ENCODE assay signal across 8 cellular contexts in the genomic region with DNA sequence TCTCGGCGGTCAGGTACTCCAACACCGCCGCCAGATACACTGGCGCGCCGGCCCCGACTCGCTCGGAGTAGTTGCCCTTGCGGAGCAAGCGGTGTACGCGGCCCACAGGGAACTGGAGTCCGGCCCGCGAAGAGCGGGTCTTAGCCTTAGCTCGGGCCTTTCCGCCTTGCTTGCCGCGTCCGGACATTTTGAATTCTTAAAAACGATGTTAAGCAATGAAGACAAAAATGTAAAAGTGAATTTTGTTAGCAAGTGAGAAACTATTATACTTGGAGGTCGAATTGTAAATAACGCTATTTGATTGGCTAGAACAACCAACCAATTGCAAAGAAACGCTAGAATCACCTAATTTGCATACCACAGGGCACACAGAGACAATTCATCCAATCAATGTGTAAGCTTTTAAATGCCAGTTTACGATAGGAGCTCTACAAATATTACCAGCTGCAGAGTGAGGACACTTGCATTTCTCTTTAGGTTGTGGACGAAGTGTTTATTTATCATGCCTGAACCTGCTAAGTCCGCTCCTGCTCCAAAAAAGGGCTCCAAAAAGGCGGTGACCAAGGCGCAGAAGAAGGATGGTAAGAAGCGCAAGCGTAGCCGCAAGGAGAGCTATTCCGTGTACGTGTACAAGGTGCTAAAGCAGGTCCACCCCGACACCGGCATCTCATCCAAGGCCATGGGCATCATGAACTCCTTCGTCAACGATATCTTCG.
A peak's percentile ranks its signal among the peaks of the same experiment; 100 is the strongest.
DNase-seq lines count a peak whose midpoint lies in the region; ATAC-seq, FAIRE-seq and TF ChIP-seq lines count a peak whose summit lies in the region.

No MANE protein-coding gene starts in this region.

- intact Hi-C loops in CD14-positive monocyte (cut with micrococcal nuclease): loop anchor here (5.0 to 10.0 kb wide), 3 partner anchors 73 to 88 kb away; a partner anchor contains a TSS
- intact Hi-C loops in activated CD4-positive, alpha-beta T cell treated with anti-CD3 and anti-CD28 coated beads for 36 hours (cut with DNase I, micrococcal nuclease): loop anchor here (1.0 to 5.0 kb wide), 14 partner anchors 17 to 1693 kb away; a partner anchor contains a TSS

- peaks cover 0 to 3% (median 2%) of the 10 kb centered on the region in 7 donors for H3K9me3 Mint-ChIP-seq in CD14-positive monocyte
- H3K9me3 Mint-ChIP-seq in activated CD4-positive, alpha-beta T cell treated with anti-CD3 and anti-CD28 coated beads for 36 hours (ENCODE audit: low read depth): no peaks in the 10 kb centered on the region

- TF ChIP-seq CTCF in CD14-positive monocyte (IDR thresholded peaks at IDR 0.05): no peak

- peak; percentile 80 for FAIRE-seq in GM19239 (lab: Jason Lieb, UNC)

- H3K27me3 Mint-ChIP-seq in CD14-positive monocyte (ENCODE audit: low read depth in 3 of 3): no peaks in the 10 kb centered on the region
- H3K27me3 Mint-ChIP-seq in activated CD4-positive, alpha-beta T cell treated with anti-CD3 and anti-CD28 coated beads for 36 hours: no peaks in the 10 kb centered on the region

- peak overlapping the region; percentile 94 to 98 (median 97) for H3K27ac Mint-ChIP-seq in CD14-positive monocyte
- peak overlapping the region; percentile 99 for H3K27ac Mint-ChIP-seq in activated CD4-positive, alpha-beta T cell treated with anti-CD3 and anti-CD28 coated beads for 36 hours

- POLR2A ChIA-PET in activated CD4-positive, alpha-beta T cell treated with anti-CD3 and anti-CD28 coated beads for 36 hours (lab: Charles Lee): interaction anchor here (0.6 to 6.6 kb wide), 33 partner anchors 9 to 1694 kb away, joined by 3 to 248 read pairs (median 11); partner anchors contain the start of gene HMGN4

- H3K4me1 Mint-ChIP-seq in CD14-positive monocyte: peaks cover 42% of the 10 kb centered on the region
- peaks cover 36% of the 10 kb centered on the region for H3K4me1 Mint-ChIP-seq in activated CD4-positive, alpha-beta T cell treated with anti-CD3 and anti-CD28 coated beads for 36 hours

- peaks cover 0 to 2% of the 10 kb centered on the region in 2 donors for H3K36me3 Mint-ChIP-seq in CD14-positive monocyte
- H3K36me3 Mint-ChIP-seq in activated CD4-positive, alpha-beta T cell treated with anti-CD3 and anti-CD28 coated beads for 36 hours (ENCODE audit: low read depth): peaks cover 25% of the 10 kb centered on the region

- H3K4me3 Mint-ChIP-seq in CD14-positive monocyte: peak overlapping the region; percentile 94 to 98
- peak overlapping the region; percentile 98 for H3K4me3 Mint-ChIP-seq in activated CD4-positive, alpha-beta T cell treated with anti-CD3 and anti-CD28 coated beads for 36 hours

- ATAC-seq in HG03378 (IDR thresholded peaks at IDR 0.05; ENCODE audit: unreplicated experiment) (peak; percentile 55), left lobe of liver (peak; percentile 82)
- ATAC-seq in activated CD4-positive, alpha-beta T cell treated with anti-CD3 and anti-CD28 coated beads for 36 hours: peak; percentile 60

- DNase-seq in CD14-positive monocyte (ENCODE audit: low spot score) (peak; percentile 63), GM19239 (ENCODE audit: insufficient read length, low spot score) (no peak), NCI-H446 treated with DMSO at 0.1 percent for 48 hours (lab: John Stamatoyannopoulos, UW) (peak; percentile 98), dermis blood vessel endothelial cell (peak; percentile 95), left lobe of liver (ENCODE audit: low spot score) (peak; percentile 82)
- peak; percentile 84 for DNase-seq in activated CD4-positive, alpha-beta T cell treated with anti-CD3 and anti-CD28 coated beads for 36 hours
- DNase-seq in stimulated activated CD4-positive, alpha-beta T cell treated with anti-CD3 and anti-CD28 coated beads, Interleukin-2, amount 100 ng/mL, for 48 hours: peak; percentile 54 to 60

- CTCF ChIA-PET in activated CD4-positive, alpha-beta T cell treated with anti-CD3 and anti-CD28 coated beads for 36 hours (lab: Charles Lee): interaction anchor here (0.7 to 3.6 kb wide), 13 partner anchors 10 to 173 kb away, joined by 3 to 30 read pairs (median 5); a partner anchor contains a TSS
